Comparison of ENCODE assay signal across 1 cellular context in genomic region chr2:169775765-169776482, GRCh38.
TF ChIP-seq lines count a peak whose summit lies in the region.

No MANE protein-coding gene starts in this region.

TF ChIP-seq in HepG2, 621 proteins besides CTCF, POLR2A, EP300 and RAD21:
- TF ChIP-seq MED13 (CRISPR knock-in tag; IDR thresholded peaks at IDR 0.05) (no peak), ADNP (CRISPR knock-in tag; IDR thresholded peaks at IDR 0.05) (no peak), MNT (IDR thresholded peaks at IDR 0.05) (peak; percentile 64), EZH2 (conservative IDR thresholded peaks at IDR 0.05; ENCODE audit: low read depth, low read length) (no peak)
